In the genomic region with DNA sequence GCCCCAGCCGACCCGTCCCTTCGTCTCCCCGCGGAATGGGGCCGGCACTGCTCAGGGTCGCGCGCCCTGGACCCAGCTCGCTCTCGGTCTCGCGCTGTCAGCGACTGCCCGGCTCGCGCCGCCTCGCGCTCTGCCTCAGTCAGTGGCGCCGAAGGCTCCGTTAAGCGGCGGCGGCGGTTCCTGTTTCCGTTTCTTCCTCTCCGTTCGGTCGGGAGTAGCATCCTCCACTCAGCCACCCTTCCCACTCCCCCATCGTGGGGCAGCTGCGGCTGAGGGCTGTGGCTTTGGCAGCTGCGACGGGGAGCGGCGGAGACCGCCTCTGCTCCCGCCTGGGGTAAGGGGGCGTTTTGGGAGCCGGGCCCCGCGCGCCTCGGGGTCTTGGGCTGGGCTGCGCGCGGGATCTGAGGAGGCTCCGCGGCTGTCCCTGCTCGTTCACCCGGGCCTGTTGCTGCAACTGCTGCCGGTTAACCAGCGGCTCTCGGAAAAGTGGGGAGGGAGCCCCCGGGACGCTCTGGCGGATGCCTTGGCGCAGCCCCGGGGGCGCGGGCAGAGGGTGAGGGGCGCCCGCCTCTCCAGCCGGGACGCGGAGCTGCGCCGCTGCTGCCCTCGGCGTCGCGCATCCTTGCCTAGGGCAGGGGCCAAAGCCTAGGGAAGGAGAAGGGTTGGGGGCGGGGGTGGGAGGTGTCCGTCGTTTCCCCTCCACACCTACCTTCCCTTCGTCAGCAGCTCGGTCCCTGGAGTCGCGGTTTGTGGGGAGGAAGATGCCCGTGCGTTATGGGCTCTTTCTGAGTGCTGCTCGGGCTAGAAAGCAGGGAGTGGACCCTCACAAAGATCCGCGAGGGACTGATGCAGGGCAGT, we compare ENCODE assay signal across 8 cellular contexts. TPM values are rescaled to one million over a fixed set of nuclear protein-coding genes. Genes with fewer than 3 reads are reported as not detected.
DNase-seq lines count a peak whose midpoint lies in the region; ATAC-seq and TF ChIP-seq lines count a peak whose summit lies in the region.

No MANE protein-coding gene starts in this region.

- no peak for TF ChIP-seq CTCF in CD14-positive monocyte (IDR thresholded peaks at IDR 0.05)
- TF ChIP-seq CTCF in fibroblast of the aortic adventitia (IDR thresholded peaks at IDR 0.05; ENCODE audit: insufficient read depth, low read length) = no peak
- no peak for TF ChIP-seq CTCF in neural crest cell (conservative IDR thresholded peaks at IDR 0.05)

- H3K4me3 ChIP-seq in fibroblast of the aortic adventitia (ENCODE audit: low read depth, low read length) = peak overlapping the region; percentile 75
- peak overlapping the region; percentile 86 for H3K4me3 ChIP-seq in urinary bladder (ENCODE audit: low read depth, low read length)

- no peaks in the 10 kb centered on the region for H3K36me3 Mint-ChIP-seq in CD14-positive monocyte
- no peaks in the 10 kb centered on the region for H3K36me3 Mint-ChIP-seq in activated T-cell treated with anti-CD3 and anti-CD28 coated beads, Interleukin-2, amount 50 U/mL, for 72 hours (ENCODE audit: insufficient read depth in 2 of 2)
- H3K36me3 Mint-ChIP-seq in neural crest cell (ENCODE audit: low read depth) = no peaks in the 10 kb centered on the region

- H3K9me3 Mint-ChIP-seq in CD14-positive monocyte = peaks cover 0 to 3% (median 0%) of the 10 kb centered on the region in 7 donors
- H3K9me3 Mint-ChIP-seq in activated T-cell treated with anti-CD3 and anti-CD28 coated beads, Interleukin-2, amount 50 U/mL, for 72 hours = no peaks in the 10 kb centered on the region
- no peaks in the 10 kb centered on the region for H3K9me3 Mint-ChIP-seq in neural crest cell

- H3K27ac Mint-ChIP-seq in CD14-positive monocyte (peak overlapping the region in 4 of 7 donors; percentile 30 to 62 (median 46)), neural crest cell (ENCODE audit: unreplicated experiment) (peak overlapping the region; percentile 88)
- peak overlapping the region; percentile 64 for H3K27ac Mint-ChIP-seq in activated T-cell treated with anti-CD3 and anti-CD28 coated beads, Interleukin-2, amount 50 U/mL, for 72 hours

- H3K4me1 ChIP-seq in urinary bladder (ENCODE audit: insufficient read depth) = no peaks in the 10 kb centered on the region

- peak; percentile 54 for DNase-seq in CD14-positive monocyte (ENCODE audit: low spot score)
- DNase-seq in NOMO-1 treated with dmso at 0.1 percent for 144 hours (lab: John Stamatoyannopoulos, UW; ENCODE audit: unreplicated experiment) = peak; percentile 47
- DNase-seq in activated T-cell treated with anti-CD3 and anti-CD28 coated beads, Interleukin-2, amount 50 U/mL, for 72 hours = peak; percentile 76 to 79
- peak; percentile 64 for DNase-seq in fibroblast of the aortic adventitia (ENCODE audit: low read depth)
- DNase-seq in neural crest cell (ENCODE audit: low read depth, low spot score) = peak; percentile 37

- ATAC-seq in GM19035 (IDR thresholded peaks at IDR 0.05; ENCODE audit: unreplicated experiment) (peak; percentile 44), HG03280 (IDR thresholded peaks at IDR 0.05; ENCODE audit: unreplicated experiment) (peak; percentile 36)
- ATAC-seq in activated T-cell treated with anti-CD3 and anti-CD28 coated beads, Interleukin-2, amount 50 U/mL, for 72 hours (replicated peaks in 1 of 2) = peak; percentile 70

- intact Hi-C loops in CD14-positive monocyte (cut with micrococcal nuclease) = loop anchor here in 1 of 2 donors (10.0 kb wide), 1 partner anchor 412 kb away; no protein-coding TSS in a partner anchor

- H3K36me3 ChIP-seq in urinary bladder (ENCODE audit: insufficient read depth) = no peaks in the 10 kb centered on the region

- H3K4me1 Mint-ChIP-seq in CD14-positive monocyte (peaks cover 13% of the 10 kb centered on the region), neural crest cell (peaks cover 39% of the 10 kb centered on the region)
- H3K4me1 Mint-ChIP-seq in activated T-cell treated with anti-CD3 and anti-CD28 coated beads, Interleukin-2, amount 50 U/mL, for 72 hours (ENCODE audit: low read depth) = peaks cover 50% of the 10 kb centered on the region

- WGBS in urinary bladder = under 1% methylated on average over 85 of the region's 85 CpGs

- peaks cover 1 to 9% (median 7%) of the 10 kb centered on the region in 3 donors for H3K27me3 Mint-ChIP-seq in CD14-positive monocyte (ENCODE audit: low read depth in 3 of 3)
- H3K27me3 Mint-ChIP-seq in activated T-cell treated with anti-CD3 and anti-CD28 coated beads, Interleukin-2, amount 50 U/mL, for 72 hours (ENCODE audit: low read depth) = no peaks in the 10 kb centered on the region
- H3K27me3 Mint-ChIP-seq in neural crest cell (ENCODE audit: low read depth) = no peaks in the 10 kb centered on the region

- H3K4me3 Mint-ChIP-seq in CD14-positive monocyte (peak overlapping the region; percentile 97 to 98), neural crest cell (peak overlapping the region; percentile 95)
- peak overlapping the region; percentile 98 to 99 for H3K4me3 Mint-ChIP-seq in activated T-cell treated with anti-CD3 and anti-CD28 coated beads, Interleukin-2, amount 50 U/mL, for 72 hours

- peak overlapping the region; percentile 86 for H3K27ac ChIP-seq in urinary bladder (ENCODE audit: low read depth)

RNA-seq across cellular contexts. Expression of gene FUT8, which starts 0.6 kb away (rescaled TPM):
- polyA plus RNA-seq in CD14-positive monocyte (1 to 10 TPM; 5.0 to 5.1 TPM), urinary bladder (20.9 TPM)
- total RNA-seq in activated T-cell treated with anti-CD3 and anti-CD28 coated beads, Interleukin-2, amount 50 U/mL, for 72 hours = 10 to 100 TPM; 49.6 to 59.8 TPM
- total RNA-seq in fibroblast of the aortic adventitia (ENCODE audit: low replicate concordance) (119 and 165 TPM in 2 replicates), neural crest cell (63.0 and 67.2 TPM in 2 replicates), urinary bladder (62.1 TPM)

Comparison
In these comparisons a context has a peak if more than half of its experiments do, and no peak if none do; other contexts are left out.
1. Peak in every context shown above with its lines: DNase-seq, ATAC-seq, H3K4me3 ChIP-seq and H3K27ac ChIP-seq.